In the genomic region with DNA sequence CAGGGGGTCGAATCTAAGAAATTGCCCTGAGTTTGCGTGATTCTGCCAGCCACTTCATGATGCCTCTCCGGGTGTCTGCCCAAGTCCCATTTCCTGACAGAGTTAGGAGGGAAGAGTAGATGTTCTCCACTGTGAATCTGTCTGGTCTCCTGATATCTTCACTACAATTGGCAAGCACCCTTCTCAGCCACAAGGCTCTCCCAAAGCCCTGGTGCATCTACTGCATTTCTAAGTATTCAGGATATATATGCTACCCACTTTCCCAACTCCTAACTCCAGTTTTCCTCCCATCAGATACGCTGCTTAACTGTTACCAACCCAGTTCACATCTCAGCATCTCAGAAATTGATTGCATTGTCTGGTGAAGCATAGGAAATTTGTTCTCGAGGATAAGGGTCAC, we compare ENCODE assay signal across 17 cellular contexts. TPM values are rescaled to one million over a fixed set of nuclear protein-coding genes. Genes with fewer than 3 reads are reported as not detected.
"Had no signal": no experiment of that assay in that cellular context is flagged by ENCODE, and none has a peak within 500 bp of the region (broad histone marks: within the 10 kb centered on the region; RNA-seq: fewer than 3 reads in every experiment).

No MANE protein-coding gene starts in this region.

- H3K27me3 ChIP-seq: heart left ventricle, vagina had no signal

- H3K4me3 ChIP-seq: coronary artery, heart left ventricle, mucosa of descending colon, spleen, thoracic aorta, vagina had no signal

- DNase-seq: cerebellar nuclear complex had no signal

- H3K9me3 ChIP-seq: heart left ventricle, mucosa of descending colon, spleen, thoracic aorta, vagina had no signal

- FAIRE-seq: islet of Langerhans had no signal

- H3K27ac ChIP-seq: coronary artery, epithelial cell of prostate, spleen, thoracic aorta, vagina had no signal

- H3K36me3 ChIP-seq: heart left ventricle, spleen, thoracic aorta, vagina had no signal

- H3K4me1 ChIP-seq: vagina had no signal

RNA-seq across cellular contexts. Expression of a gene that starts 25.9 kb away (rescaled TPM):
- total RNA-seq: activated naive CD4-positive, alpha-beta T cell treated with anti-CD3 and anti-CD28 coated beads for 36 hours; activated naive CD8-positive, alpha-beta T cell treated with anti-CD3 and anti-CD28 coated beads, Interleukin-2, amount 10 ng/mL, durations not matched to agents 7 days and 5 days; activated T-cell treated with anti-CD3 and anti-CD28 coated beads, Interleukin-2, amount 50 U/mL, for 72 hours; endodermal cell; fibroblast of villous mesenchyme; lower leg skin; mucosa of descending colon; osteocyte; progenitor cell of endocrine pancreas; spleen; thoracic aorta; vagina had no signal
- polyA plus RNA-seq: spleen had no signal
